In genomic region chr6:43940071-43940392, GRCh38 we compare ENCODE assay signal across 22 cellular contexts.
"Had no signal": no experiment of that assay in that cellular context is flagged by ENCODE, and none has a peak within 500 bp of the region (broad histone marks: within the 10 kb centered on the region; RNA-seq: fewer than 3 reads in every experiment).

No MANE protein-coding gene starts in this region.

- H3K27ac ChIP-seq: brain microvascular endothelial cell had no signal

- FAIRE-seq: RCC 7860 had no signal

- H3K4me3 Mint-ChIP-seq: activated CD4-positive, alpha-beta T cell treated with anti-CD3 and anti-CD28 coated beads, Interleukin-2, amount 10 ng/mL, durations not matched to agents 24 days and 14 days; activated CD8-positive, alpha-beta memory T cell treated with anti-CD3 and anti-CD28 coated beads, Interleukin-2, amount 10 ng/mL, durations not matched to agents 7 days and 5 days; activated naive CD4-positive, alpha-beta T cell treated with anti-CD3 and anti-CD28 coated beads for 36 hours; activated naive CD8-positive, alpha-beta T cell; activated T-cell treated with anti-CD3 and anti-CD28 coated beads, Interleukin-2, amount 50 U/mL, for 24 hours; activated T-helper 1 cell treated with anti-CD3 and anti-CD28 coated beads, Interleukin-12 subunit alpha, Interleukin-12 subunit beta, Interleukin-2, Interleukin-4 antibody, amounts not matched to agents 30 ng/mL and 10 ng/mL and 1 ng/mL, durations not matched to agents 14 hours and 24 hours and 36 hours; T-helper 1 cell treated with Interleukin-12 subunit alpha and Interleukin-12 subunit beta and Interleukin-4 antibody, amounts not matched to agents 30 μg/mL and 1 μg/mL, for 36 hours; WTC11 had no signal

- H3K27ac Mint-ChIP-seq: activated CD4-positive, alpha-beta T cell treated with anti-CD3 and anti-CD28 coated beads, Interleukin-2, amount 10 ng/mL, durations not matched to agents 24 days and 14 days; activated CD8-positive, alpha-beta memory T cell treated with anti-CD3 and anti-CD28 coated beads, Interleukin-2, amount 10 ng/mL, durations not matched to agents 7 days and 5 days; activated naive CD4-positive, alpha-beta T cell treated with anti-CD3 and anti-CD28 coated beads for 36 hours; activated naive CD8-positive, alpha-beta T cell; activated T-cell treated with anti-CD3 and anti-CD28 coated beads, Interleukin-2, amount 50 U/mL, for 24 hours; activated T-helper 1 cell treated with anti-CD3 and anti-CD28 coated beads, Interleukin-12 subunit alpha, Interleukin-12 subunit beta, Interleukin-2, Interleukin-4 antibody, amounts not matched to agents 30 ng/mL and 10 ng/mL and 1 ng/mL, durations not matched to agents 14 hours and 24 hours and 36 hours; T-helper 1 cell treated with Interleukin-12 subunit alpha and Interleukin-12 subunit beta and Interleukin-4 antibody, amounts not matched to agents 30 μg/mL and 1 μg/mL, for 36 hours; WTC11 had no signal

- H3K27me3 Mint-ChIP-seq: activated CD4-positive, alpha-beta T cell treated with anti-CD3 and anti-CD28 coated beads, Interleukin-2, amount 10 ng/mL, durations not matched to agents 24 days and 14 days; activated naive CD8-positive, alpha-beta T cell; activated T-cell treated with anti-CD3 and anti-CD28 coated beads, Interleukin-2, amount 50 U/mL, for 24 hours had no signal

- H3K36me3 Mint-ChIP-seq: activated CD8-positive, alpha-beta memory T cell treated with anti-CD3 and anti-CD28 coated beads, Interleukin-2, amount 10 ng/mL, durations not matched to agents 7 days and 5 days; activated naive CD8-positive, alpha-beta T cell had no signal

- DNase-seq: activated CD4-positive, alpha-beta T cell treated with anti-CD3 and anti-CD28 coated beads, Interleukin-2, amount 10 ng/mL, durations not matched to agents 24 days and 14 days; activated CD4-positive, alpha-beta T cell treated with anti-CD3 and anti-CD28 coated beads, Interleukin-2, amount 50 U/mL, for 48 hours; activated CD4-positive, CD25-positive, alpha-beta regulatory T cell treated with anti-CD3 and anti-CD28 coated beads, Interleukin-2, amount 50 U/mL, for 72 hours; activated CD8-positive, alpha-beta memory T cell treated with anti-CD3 and anti-CD28 coated beads, Interleukin-2, amount 10 ng/mL, durations not matched to agents 7 days and 5 days; activated naive CD4-positive, alpha-beta T cell treated with anti-CD3 and anti-CD28 coated beads for 36 hours; amygdala; brain microvascular endothelial cell; cerebellar nuclear complex; KG1; NCI-H1092; NCI-H1436; NCI-H1694 treated with DMSO at 0.1 percent for 48 hours; NCI-H2081; NCI-H524; PC-3; SHP77 treated with DMSO at 0.1 percent for 48 hours had no signal

- H3K27me3 ChIP-seq: brain microvascular endothelial cell had no signal

- H3K4me1 Mint-ChIP-seq: activated CD8-positive, alpha-beta memory T cell treated with anti-CD3 and anti-CD28 coated beads, Interleukin-2, amount 10 ng/mL, durations not matched to agents 7 days and 5 days had no signal

- ATAC-seq: activated CD8-positive, alpha-beta memory T cell treated with anti-CD3 and anti-CD28 coated beads, Interleukin-2, amount 10 ng/mL, durations not matched to agents 7 days and 5 days; PC-3; WTC11 had no signal

- H3K36me3 ChIP-seq: brain microvascular endothelial cell had no signal
